ENCODE assay signal across 14 cellular contexts in the genomic region with DNA sequence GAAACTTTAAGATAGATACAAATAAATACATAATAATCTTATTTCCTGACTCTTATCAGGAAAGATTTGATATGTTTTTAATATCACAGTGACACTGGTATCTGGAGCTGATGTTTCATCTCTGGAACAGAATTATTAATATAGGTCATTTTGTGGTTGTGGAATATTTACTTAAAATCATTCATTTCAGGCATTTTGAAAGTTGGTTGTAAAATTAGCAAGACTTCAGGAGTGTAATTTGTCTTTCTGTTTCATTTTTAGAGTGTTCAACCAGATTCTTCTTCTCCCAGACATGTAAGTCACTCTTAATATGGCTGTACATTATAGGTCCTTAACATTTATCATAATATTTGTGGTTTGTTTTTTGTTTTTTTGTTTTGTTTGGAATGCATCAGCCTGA.
DNase-seq lines count a peak whose midpoint lies in the region; ATAC-seq, FAIRE-seq and TF ChIP-seq lines count a peak whose summit lies in the region.
"Had no signal": no experiment of that assay in that cellular context is flagged by ENCODE, and none has a peak within 500 bp of the region (broad histone marks: within the 10 kb centered on the region; RNA-seq: fewer than 3 reads in every experiment).

No MANE protein-coding gene starts in this region.

- POLR2A ChIA-PET in activated CD4-positive, alpha-beta T cell treated with anti-CD3 and anti-CD28 coated beads, Interleukin-2, amount 10 ng/mL, durations not matched to agents 7 days and 5 days (lab: Charles Lee), result no interaction called here
- POLR2A ChIA-PET in CD4-positive, alpha-beta memory T cell (lab: Charles Lee; ENCODE audit: partially characterized antibody), result no interaction called here

- peak; percentile 67 for FAIRE-seq in endometrium (lab: Jason Lieb, UNC)
- FAIRE-seq: GM12891 had no signal

- no peaks in the 10 kb centered on the region for H3K27me3 ChIP-seq in CD4-positive, alpha-beta memory T cell (ENCODE audit: insufficient read depth, low read length)
- H3K27me3 ChIP-seq in RWPE2 (ENCODE audit: insufficient read depth, poor library complexity, severe bottlenecking), result no peaks in the 10 kb centered on the region

- H3K27me3 Mint-ChIP-seq in activated CD4-positive, alpha-beta T cell treated with anti-CD3 and anti-CD28 coated beads, Interleukin-2, amount 10 ng/mL, durations not matched to agents 7 days and 5 days, result no peaks in the 10 kb centered on the region
- no peaks in the 10 kb centered on the region for H3K27me3 Mint-ChIP-seq in CD4-positive, alpha-beta memory T cell

- H3K4me3 ChIP-seq in CD4-positive, alpha-beta memory T cell (ENCODE audit: low read length in 2 of 2), result no peak overlapping the region
- H3K4me3 ChIP-seq in RWPE2 (ENCODE audit: severe bottlenecking), result no peak overlapping the region

- peaks cover 51% of the 10 kb centered on the region for H3K36me3 Mint-ChIP-seq in activated CD4-positive, alpha-beta T cell treated with anti-CD3 and anti-CD28 coated beads, Interleukin-2, amount 10 ng/mL, durations not matched to agents 7 days and 5 days (ENCODE audit: low read depth)
- peaks cover 62 to 66% of the 10 kb centered on the region in 2 donors for H3K36me3 Mint-ChIP-seq in CD4-positive, alpha-beta memory T cell

- peak overlapping the region; percentile 21 for H3K27ac Mint-ChIP-seq in activated CD4-positive, alpha-beta T cell treated with anti-CD3 and anti-CD28 coated beads, Interleukin-2, amount 10 ng/mL, durations not matched to agents 7 days and 5 days
- peak overlapping the region in 4 of 7 donors; percentile 17 to 57 (median 27) for H3K27ac Mint-ChIP-seq in CD4-positive, alpha-beta memory T cell

- H3K4me3 Mint-ChIP-seq in activated CD4-positive, alpha-beta T cell treated with anti-CD3 and anti-CD28 coated beads, Interleukin-2, amount 10 ng/mL, durations not matched to agents 7 days and 5 days, result no peak overlapping the region
- peak overlapping the region in 1 of 8 donors; percentile 22 for H3K4me3 Mint-ChIP-seq in CD4-positive, alpha-beta memory T cell

- H3K4me1 ChIP-seq in CD4-positive, alpha-beta memory T cell (ENCODE audit: insufficient read depth, low read length), result peaks cover 15% of the 10 kb centered on the region
- peaks cover 16% of the 10 kb centered on the region for H3K4me1 ChIP-seq in RWPE2 (ENCODE audit: insufficient read depth, poor library complexity, severe bottlenecking)

- CTCF ChIA-PET in activated CD4-positive, alpha-beta T cell treated with anti-CD3 and anti-CD28 coated beads, Interleukin-2, amount 10 ng/mL, durations not matched to agents 7 days and 5 days (lab: Charles Lee), result no interaction called here
- CTCF ChIA-PET in CD4-positive, alpha-beta memory T cell (lab: Charles Lee; ENCODE audit: partially characterized antibody), result no interaction called here

- no peak overlapping the region for H3K27ac ChIP-seq in CD4-positive, alpha-beta memory T cell (ENCODE audit: low read depth, low read length)
- peak overlapping the region; percentile 63 for H3K27ac ChIP-seq in RWPE2 (ENCODE audit: poor library complexity, severe bottlenecking)
- H3K27ac ChIP-seq: C4-2B had no signal

- intact Hi-C loops in CD4-positive, alpha-beta memory T cell (cut with micrococcal nuclease), result no loop called here

- H3K9me3 Mint-ChIP-seq in activated CD4-positive, alpha-beta T cell treated with anti-CD3 and anti-CD28 coated beads, Interleukin-2, amount 10 ng/mL, durations not matched to agents 7 days and 5 days, result peaks cover 10% of the 10 kb centered on the region
- peaks cover 0 to 5% (median 1%) of the 10 kb centered on the region in 8 donors for H3K9me3 Mint-ChIP-seq in CD4-positive, alpha-beta memory T cell

- TF ChIP-seq CTCF in RWPE2 (IDR thresholded peaks at IDR 0.05; ENCODE audit: poor library complexity, severe bottlenecking), result no peak

- no peak for DNase-seq in activated CD4-positive, alpha-beta T cell treated with anti-CD3 and anti-CD28 coated beads, Interleukin-2, amount 10 ng/mL, durations not matched to agents 7 days and 5 days
- no peak for DNase-seq in activated CD4-positive, alpha-beta T cell treated with anti-CD3 and anti-CD28 coated beads for 1 hour
- no peak for DNase-seq in CD4-positive, alpha-beta memory T cell
- DNase-seq in RWPE2 (ENCODE audit: low spot score), result no peak
- DNase-seq in stimulated activated CD4-positive, alpha-beta T cell treated with anti-CD3 and anti-CD28 coated beads, Interleukin-4, amount 100 ng/mL, for 1 hour, result no peak
- DNase-seq: HCEC 1CT, NCI-H1436, NCI-H2081, NCI-H510A treated with DMSO at 0.1 percent for 48 hours had no signal

- peaks cover 32% of the 10 kb centered on the region for H3K36me3 ChIP-seq in CD4-positive, alpha-beta memory T cell (ENCODE audit: insufficient read depth, low read length)
- H3K36me3 ChIP-seq in RWPE2 (ENCODE audit: low read depth), result peaks cover 79% of the 10 kb centered on the region

- ATAC-seq in RWPE2 (ENCODE audit: low read depth), result no peak
- ATAC-seq in HG02759 (IDR thresholded peaks at IDR 0.05; ENCODE audit: unreplicated experiment), result no peak
- ATAC-seq in HG03565 (IDR thresholded peaks at IDR 0.05; ENCODE audit: unreplicated experiment), result no peak

- no peaks in the 10 kb centered on the region for H3K9me3 ChIP-seq in CD4-positive, alpha-beta memory T cell (ENCODE audit: control insufficient read depth in 1 of 2, low read length in 2 of 2)
- H3K9me3 ChIP-seq in RWPE2 (ENCODE audit: severe bottlenecking), result no peaks in the 10 kb centered on the region

- H3K4me1 Mint-ChIP-seq in activated CD4-positive, alpha-beta T cell treated with anti-CD3 and anti-CD28 coated beads, Interleukin-2, amount 10 ng/mL, durations not matched to agents 7 days and 5 days, result peaks cover 28% of the 10 kb centered on the region
- H3K4me1 Mint-ChIP-seq in CD4-positive, alpha-beta memory T cell, result peaks cover 14 to 42% (median 30%) of the 10 kb centered on the region in 4 donors
